In genomic region chr10:26860542-26861325, GRCh38 we compare ENCODE assay signal across 1 cellular context.
TF ChIP-seq lines count a peak whose summit lies in the region.

ABI1 (minus strand) TSS chr10:26860958; CDS start chr10:26860863, 95 bp downstream.

TF ChIP-seq in HepG2, 621 proteins besides CTCF, POLR2A, EP300 and RAD21 (continued from another document and continues in another):
- TF ChIP-seq TFDP1 (CRISPR knock-in tag; IDR thresholded peaks at IDR 0.05; ENCODE audit: borderline replicate concordance) (0 out of 2 replicates have a peak, but pooled peaks have one; percentile 39), HIC2 (CRISPR knock-in tag; IDR thresholded peaks at IDR 0.05; ENCODE audit: low read depth) (no peak), ZNF280D (CRISPR knock-in tag; IDR thresholded peaks at IDR 0.05) (peak; percentile 60; the same call in 1 of the 2 replicates), ZNF362 (CRISPR knock-in tag; IDR thresholded peaks at IDR 0.05; ENCODE audit: borderline replicate concordance) (peak; percentile 100), CREB1 (IDR thresholded peaks at IDR 0.05) (no peak), CREB1 (CRISPR knock-in tag; IDR thresholded peaks at IDR 0.05) (peak; percentile 5; the same call in 1 of the 2 replicates), PITX1 (CRISPR knock-in tag; IDR thresholded peaks at IDR 0.05) (peak; percentile 26; the same call in 1 of the 2 replicates), ZNF574 (CRISPR knock-in tag; IDR thresholded peaks at IDR 0.05) (peak; percentile 83), PHF21A (CRISPR knock-in tag; IDR thresholded peaks at IDR 0.05) (0 out of 2 replicates have a peak, but pooled peaks have one; percentile 13), RCOR2 (CRISPR knock-in tag; IDR thresholded peaks at IDR 0.05) (no peak), MAX (IDR thresholded peaks at IDR 0.05) (peak; percentile 60; the same call in 1 of the 2 replicates), GLMP (CRISPR knock-in tag; IDR thresholded peaks at IDR 0.05; ENCODE audit: borderline replicate concordance) (no peak), NBN (conservative IDR thresholded peaks at IDR 0.05) (no peak), SKI (IDR thresholded peaks at IDR 0.05; ENCODE audit: partially characterized antibody) (peak; percentile 15), ZNF776 (CRISPR knock-in tag; IDR thresholded peaks at IDR 0.05) (peak; percentile 59; the same call in 1 of the 2 replicates), ZNF607 (CRISPR knock-in tag; IDR thresholded peaks at IDR 0.05; ENCODE audit: borderline replicate concordance) (peak; percentile 17; the same call in 1 of the 2 replicates), SP5 (CRISPR knock-in tag; IDR thresholded peaks at IDR 0.05; ENCODE audit: borderline replicate concordance, low read depth) (no peak), IKZF5 (CRISPR knock-in tag; IDR thresholded peaks at IDR 0.05) (peak; percentile 68), ZBED4 (CRISPR knock-in tag; IDR thresholded peaks at IDR 0.05; ENCODE audit: borderline replicate concordance) (no peak), SOX13 (IDR thresholded peaks at IDR 0.05) (no peak; the same call in 1 of the 2 replicates), SOX13 (CRISPR knock-in tag; conservative IDR thresholded peaks at IDR 0.05 in 1 of 2, IDR thresholded peaks at IDR 0.05 in 1 of 2) (no peak), ZNF382 (CRISPR knock-in tag; IDR thresholded peaks at IDR 0.05; ENCODE audit: borderline replicate concordance) (no peak), SNRNP70 (IDR thresholded peaks at IDR 0.05; ENCODE audit: low read depth, low read length) (no peak), ZNF12 (CRISPR knock-in tag; IDR thresholded peaks at IDR 0.05) (0 out of 2 replicates have a peak, but pooled peaks have one; percentile 50), NR1H2 (CRISPR knock-in tag; IDR thresholded peaks at IDR 0.05; ENCODE audit: borderline replicate concordance, low read depth) (no peak), ZNF124 (CRISPR knock-in tag; IDR thresholded peaks at IDR 0.05) (no peak), TBL1XR1 (IDR thresholded peaks at IDR 0.05; ENCODE audit: borderline replicate concordance, low read length, partially characterized antibody) (no peak), RBM39 (IDR thresholded peaks at IDR 0.05; ENCODE audit: low read depth, low read length, poor library complexity, severe bottlenecking) (peak; percentile 41), PRMT3 (CRISPR knock-in tag; IDR thresholded peaks at IDR 0.05; ENCODE audit: borderline replicate concordance, low read depth) (no peak)
